Comparison of ENCODE assay signal across 12 cellular contexts in the genomic region with DNA sequence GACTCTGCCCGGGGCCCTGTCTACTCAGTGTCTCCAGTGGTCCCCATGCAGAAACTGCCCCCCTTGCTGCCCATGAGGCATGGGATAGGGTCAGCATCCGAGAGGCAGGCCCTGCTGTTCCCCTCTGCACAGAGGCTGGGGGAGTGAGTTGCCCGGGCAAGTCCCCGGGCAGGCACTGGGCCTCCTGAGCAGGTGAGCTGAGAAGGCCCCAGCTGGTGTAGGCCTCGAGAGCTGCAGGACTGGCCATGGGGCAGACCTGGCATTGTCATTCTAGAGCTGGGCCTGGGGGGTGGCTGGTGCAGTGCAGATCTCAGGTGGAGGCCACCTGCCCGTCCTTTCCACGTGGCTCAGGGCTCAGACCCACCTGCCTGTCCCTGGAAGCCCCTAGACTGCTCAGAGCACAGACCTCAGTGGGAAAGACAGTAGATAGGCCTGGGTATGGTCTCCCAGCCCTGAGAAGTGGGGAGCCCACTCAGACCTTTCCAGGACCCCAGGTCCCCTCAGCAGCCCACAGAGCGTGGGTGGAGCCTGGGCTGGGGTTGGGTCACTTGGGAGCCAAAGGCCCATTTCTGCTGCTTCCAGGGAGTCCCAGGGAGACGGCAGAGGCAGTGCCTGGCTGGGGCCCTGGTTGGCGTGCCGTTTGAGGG. TPM values are rescaled to one million over a fixed set of nuclear protein-coding genes. Genes with fewer than 3 reads are reported as not detected.
DNase-seq lines count a peak whose midpoint lies in the region; ATAC-seq, FAIRE-seq and TF ChIP-seq lines count a peak whose summit lies in the region.
"Had no signal": no experiment of that assay in that cellular context is flagged by ENCODE, and none has a peak within 500 bp of the region (broad histone marks: within the 10 kb centered on the region; RNA-seq: fewer than 3 reads in every experiment).

No MANE protein-coding gene starts in this region.

- peak overlapping the region; percentile 86 for H3K4me2 ChIP-seq in smooth muscle cell

- H3K9ac ChIP-seq in NT2/D1 (ENCODE audit: insufficient read length, low read depth), result peak overlapping the region; percentile 71
- peak overlapping the region; percentile 64 for H3K9ac ChIP-seq in smooth muscle cell (ENCODE audit: low read depth)

- no peaks in the 10 kb centered on the region for H3K36me3 ChIP-seq in NT2/D1 (ENCODE audit: insufficient read depth, insufficient read length, low read length)
- no peaks in the 10 kb centered on the region for H3K36me3 ChIP-seq in smooth muscle cell (ENCODE audit: low read depth)
- no peaks in the 10 kb centered on the region for H3K36me3 ChIP-seq in small intestine (ENCODE audit: control insufficient read depth in 2 of 2, insufficient read depth in 2 of 2, low read length in 2 of 2)

- H3F3A ChIP-seq in smooth muscle cell (ENCODE audit: low read depth), result no peaks in the 10 kb centered on the region

- peak overlapping the region; percentile 76 for H3K27ac ChIP-seq in epithelial cell of prostate
- peak overlapping the region; percentile 83 for H3K27ac ChIP-seq in smooth muscle cell (ENCODE audit: low read depth)
- no peak overlapping the region for H3K27ac ChIP-seq in small intestine (ENCODE audit: low read depth in 1 of 2, low read length in 1 of 2)

- DNase-seq in COLO668 (lab: John Stamatoyannopoulos, UW; ENCODE audit: unreplicated experiment) (peak; percentile 57), NT2/D1 (ENCODE audit: low read depth, low spot score) (no peak), epithelial cell of prostate (ENCODE audit: low read depth, low spot score) (peak; percentile 53), smooth muscle cell (lab: John Stamatoyannopoulos, UW; ENCODE audit: unreplicated experiment) (no peak), dedifferentiated amniotic fluid mesenchymal stem cell (ENCODE audit: extremely low spot score) (no peak), small intestine (no peak), AG20443 (ENCODE audit: low spot score) (no peak)
- DNase-seq: activated CD4-positive, alpha-beta T cell treated with anti-CD3 and anti-CD28 coated beads, Interleukin-2, amount 10 ng/mL, durations not matched to agents 24 days and 14 days; NCI-H446 treated with DMSO at 0.1 percent for 48 hours; stimulated activated CD4-positive, alpha-beta T cell treated with anti-CD3 and anti-CD28 coated beads, Interleukin-1b, Interleukin-23, amount 100 ng/mL, for 48 hours had no signal

- no peak overlapping the region for H2AFZ ChIP-seq in smooth muscle cell (ENCODE audit: low read depth)

- TF ChIP-seq CTCF in smooth muscle cell (IDR thresholded peaks at IDR 0.05; ENCODE audit: borderline replicate concordance, insufficient read depth, poor library complexity, severe bottlenecking), result no peak

- H3K4me1 ChIP-seq in NT2/D1 (ENCODE audit: insufficient read depth, insufficient read length), result peaks cover 50% of the 10 kb centered on the region
- peaks cover 40% of the 10 kb centered on the region for H3K4me1 ChIP-seq in smooth muscle cell (ENCODE audit: low read depth)
- H3K4me1 ChIP-seq in small intestine (ENCODE audit: control insufficient read depth in 2 of 2, insufficient read depth in 1 of 2, low read depth in 1 of 2, low read length in 1 of 2), result peaks cover 0 to 13% of the 10 kb centered on the region in 2 donors

- FAIRE-seq in small intestine (lab: Jason Lieb, UNC), result no peak

- no peak for ATAC-seq in HG03565 (IDR thresholded peaks at IDR 0.05; ENCODE audit: unreplicated experiment)
- ATAC-seq: natural killer cell treated with Interleukin-12 subunit alpha and Interleukin-12 subunit beta and Interleukin-15 and Interleukin-18, amount 100 ng/mL, for 72 hours had no signal

- H3K9me3 ChIP-seq in NT2/D1 (ENCODE audit: insufficient read depth, low read length), result no peaks in the 10 kb centered on the region; the same call in 1 of the 2 replicates
- H3K9me3 ChIP-seq in smooth muscle cell (replicated peaks; ENCODE audit: low read depth), result no peaks in the 10 kb centered on the region
- H3K9me3 ChIP-seq in small intestine (ENCODE audit: control insufficient read depth, low read depth), result no peaks in the 10 kb centered on the region

- no peaks in the 10 kb centered on the region for H4K20me1 ChIP-seq in smooth muscle cell (ENCODE audit: low read depth)

- peaks cover 2% of the 10 kb centered on the region for H3K27me3 ChIP-seq in NT2/D1 (ENCODE audit: insufficient read depth, insufficient read length)
- no peaks in the 10 kb centered on the region for H3K27me3 ChIP-seq in smooth muscle cell (ENCODE audit: low read depth)
- no peaks in the 10 kb centered on the region for H3K27me3 ChIP-seq in small intestine (ENCODE audit: control insufficient read depth in 2 of 2, insufficient read depth in 2 of 2, low read length in 2 of 2)

- WGBS in smooth muscle cell (ENCODE audit: low lambda C conversion rate), result 85% methylated on average over 11 of the region's 11 CpGs
- WGBS in small intestine, 3 donors, result 57 to 70% (median 65%) methylated on average over 9 to 11 of the region's 11 CpGs

- peaks cover 7% of the 10 kb centered on the region for H3K79me2 ChIP-seq in smooth muscle cell (ENCODE audit: low read depth)

- H3K4me3 ChIP-seq in NT2/D1 (ENCODE audit: insufficient read length, low read depth) (no peak overlapping the region), smooth muscle cell (no peak overlapping the region), small intestine (ENCODE audit: low read depth in 1 of 2, low read length in 2 of 2) (no peak overlapping the region)

RNA-seq across cellular contexts. Expression of gene NOTCH1, which starts 4.7 kb away (rescaled TPM):
- total RNA-seq in smooth muscle cell, result 7.8 and 13.2 TPM in 2 replicates
- polyA plus RNA-seq in smooth muscle cell (7.2 and 11.4 TPM in 2 replicates), small intestine (10 to 100 TPM in 1 of 3 donors, 1 to 10 TPM in 2; 1.8 to 19.8 (median 1.9) TPM)

Comparison
In these comparisons a context has a peak if more than half of its experiments do, and no peak if none do; other contexts are left out.
1. DNase-seq: peak in COLO668 (single experiment) and epithelial cell of prostate (single experiment); none in NT2/D1 (single experiment), smooth muscle cell (single experiment), dedifferentiated amniotic fluid mesenchymal stem cell (single experiment), small intestine (single experiment) and AG20443 (single experiment).
2. H3K27ac ChIP-seq: peak in epithelial cell of prostate (single experiment) and smooth muscle cell (single experiment); none in small intestine (0 of 2).